In the genomic region with DNA sequence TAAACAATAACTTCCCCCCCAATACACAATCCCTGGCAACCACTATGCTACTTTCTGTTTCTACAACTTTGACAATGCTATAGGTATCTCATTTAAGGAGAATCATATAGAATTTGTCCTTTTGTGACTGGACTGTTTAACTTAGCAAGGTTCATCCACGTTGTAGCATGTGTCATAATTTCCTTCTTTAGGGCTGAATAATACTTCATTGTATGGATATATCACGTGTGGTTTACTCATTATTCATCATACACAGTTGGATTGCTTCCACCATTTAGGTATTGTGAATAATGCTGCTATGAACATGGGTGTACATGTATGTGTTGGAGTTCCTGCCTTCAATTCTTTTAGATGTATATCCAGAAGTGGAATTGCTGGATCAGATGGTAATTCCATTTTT, we compare ENCODE assay signal across 16 cellular contexts.
"Had no signal": no experiment of that assay in that cellular context is flagged by ENCODE, and none has a peak within 500 bp of the region (broad histone marks: within the 10 kb centered on the region; RNA-seq: fewer than 3 reads in every experiment).

No MANE protein-coding gene starts in this region.

- DNase-seq: activated CD4-positive, alpha-beta T cell treated with anti-CD3 and anti-CD28 coated beads for 1 hour; activated gamma-delta T cell treated with Interleukin-2 at 50 U/mL for 16 hours; activated T-cell treated with anti-CD3 and anti-CD28 coated beads, Interleukin-2, amount 50 U/mL, for 1 hour; gastrocnemius medialis; left ventricle myocardium inferior; mesenchymal stem cell; occipital lobe; right lobe of liver; transverse colon had no signal

- ATAC-seq: gastrocnemius medialis; right lobe of liver; stimulated activated effector memory CD8-positive, alpha-beta T cell treated with anti-CD3 and anti-CD28 coated beads, Interleukin-12 subunit alpha, Interleukin-12 subunit beta, amount 100 ng/mL, for 72 hours had no signal

- H3K27me3 ChIP-seq: cardiac muscle cell, gastrocnemius medialis, right lobe of liver, transverse colon had no signal

- H3K9me3 Mint-ChIP-seq: nephron had no signal

- H3K27ac Mint-ChIP-seq: nephron; stimulated activated effector memory CD8-positive, alpha-beta T cell treated with anti-CD3 and anti-CD28 coated beads, Interleukin-12 subunit alpha, Interleukin-12 subunit beta, amount 100 ng/mL, for 72 hours had no signal

- H3K4me3 Mint-ChIP-seq: nephron; stimulated activated effector memory CD8-positive, alpha-beta T cell treated with anti-CD3 and anti-CD28 coated beads, Interleukin-12 subunit alpha, Interleukin-12 subunit beta, amount 100 ng/mL, for 72 hours had no signal

- H3K27ac ChIP-seq: cardiac muscle cell, gastrocnemius medialis, left ventricle myocardium inferior, prostate gland, right lobe of liver, transverse colon had no signal

- H3K36me3 ChIP-seq: gastrocnemius medialis, left ventricle myocardium inferior, prostate gland, transverse colon had no signal

- H3K4me1 Mint-ChIP-seq: nephron had no signal

- FAIRE-seq: astrocyte, endometrium, keratinocyte had no signal

- H3K4me3 ChIP-seq: cardiac muscle cell, gastrocnemius medialis, left ventricle myocardium inferior, prostate gland, right lobe of liver, transverse colon had no signal

- H3K9me3 ChIP-seq: gastrocnemius medialis, left ventricle myocardium inferior, prostate gland, right lobe of liver, transverse colon had no signal

- H3K4me1 ChIP-seq: gastrocnemius medialis, left ventricle myocardium inferior, prostate gland, transverse colon had no signal
